Comparison of ENCODE assay signal across 1 cellular context in the genomic region with DNA sequence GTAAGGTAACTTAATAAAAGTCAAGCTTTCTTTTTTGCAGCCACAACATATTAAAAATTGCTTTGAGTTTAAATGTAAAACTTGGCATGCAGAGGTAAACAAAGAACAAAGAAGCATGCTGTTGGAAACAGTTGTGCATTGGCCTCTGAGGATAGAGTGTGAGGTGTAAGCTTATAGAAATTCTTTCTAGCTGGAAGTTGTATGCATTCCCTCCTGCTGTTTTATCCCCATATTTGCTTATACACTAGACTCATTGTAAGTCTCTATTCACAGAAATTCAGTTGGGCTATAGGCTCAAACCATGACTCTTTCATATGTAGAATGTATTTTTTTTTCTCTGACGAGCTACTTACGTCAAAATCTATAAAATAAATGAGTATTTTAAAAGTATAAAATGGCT.
TF ChIP-seq lines count a peak whose summit lies in the region.

No MANE protein-coding gene starts in this region.

TF ChIP-seq in GM23338, 12 proteins besides CTCF, POLR2A, EP300 and RAD21 (continued from another document):
- TF ChIP-seq, protein P1, sequence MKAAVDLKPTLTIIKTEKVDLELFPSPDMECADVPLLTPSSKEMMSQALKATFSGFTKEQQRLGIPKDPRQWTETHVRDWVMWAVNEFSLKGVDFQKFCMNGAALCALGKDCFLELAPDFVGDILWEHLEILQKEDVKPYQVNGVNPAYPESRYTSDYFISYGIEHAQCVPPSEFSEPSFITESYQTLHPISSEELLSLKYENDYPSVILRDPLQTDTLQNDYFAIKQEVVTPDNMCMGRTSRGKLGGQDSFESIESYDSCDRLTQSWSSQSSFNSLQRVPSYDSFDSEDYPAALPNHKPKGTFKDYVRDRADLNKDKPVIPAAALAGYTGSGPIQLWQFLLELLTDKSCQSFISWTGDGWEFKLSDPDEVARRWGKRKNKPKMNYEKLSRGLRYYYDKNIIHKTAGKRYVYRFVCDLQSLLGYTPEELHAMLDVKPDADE (IDR thresholded peaks at IDR 0.05) = no peak
- TF ChIP-seq EZH2 (IDR thresholded peaks at IDR 0.05; ENCODE audit: low read depth, unreplicated experiment) (no peak), NANOG (IDR thresholded peaks at IDR 0.05; ENCODE audit: borderline replicate concordance) (no peak)
